ENCODE assay signal across 8 cellular contexts in the genomic region with DNA sequence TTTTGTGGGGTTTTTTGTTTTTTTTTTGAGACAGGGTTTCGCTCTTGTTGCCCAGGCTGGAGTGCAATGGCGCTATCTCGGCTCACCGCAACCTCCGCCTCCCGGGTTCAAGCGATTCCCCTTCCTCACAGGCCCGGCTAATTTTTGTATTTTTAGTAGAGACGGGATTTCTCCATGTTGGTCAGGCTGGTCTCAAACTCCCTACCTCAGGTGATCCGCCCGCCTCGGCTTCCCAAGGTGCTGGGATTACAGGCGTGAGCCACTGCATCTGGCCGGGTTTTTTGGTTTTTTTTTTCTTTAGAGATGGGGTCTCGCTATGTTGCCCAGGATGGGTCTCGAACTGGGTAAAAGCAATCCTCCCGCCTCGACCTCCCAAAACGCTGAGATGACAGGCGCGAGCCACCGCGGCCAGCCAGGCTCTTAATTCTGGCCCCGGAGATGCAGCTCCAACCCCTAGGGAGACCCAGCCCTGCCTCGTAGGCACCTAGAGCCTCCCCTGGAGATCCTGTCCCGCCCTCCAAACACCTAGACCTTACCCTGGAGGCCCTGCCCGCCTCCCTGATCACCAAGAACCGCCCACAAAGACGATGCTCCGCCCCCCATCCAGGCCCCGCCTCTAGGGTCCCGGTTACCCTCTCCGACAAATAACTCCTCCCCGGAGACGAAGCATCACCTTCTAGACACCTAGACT. TPM values are rescaled to one million over a fixed set of nuclear protein-coding genes. Genes with fewer than 3 reads are reported as not detected.
DNase-seq lines count a peak whose midpoint lies in the region; ATAC-seq and TF ChIP-seq lines count a peak whose summit lies in the region.
"Not testable (repeated sequence)": the region's sequence is repeated elsewhere in the genome, so short reads cannot be mapped to it uniquely, and the experiment has no call there.

No MANE protein-coding gene starts in this region.

- ATAC-seq in effector memory CD8-positive, alpha-beta T cell (replicated peaks) = not testable (repeated sequence)
- ATAC-seq in stimulated activated naive B cell treated with anti-CD40 and anti-IgM and Interleukin-4, amounts not matched to agents 10 μg/mL and 1 μg/mL and 100 μg/mL, for 72 hours (replicated peaks) = peak in 1 of 2 donors; percentile 11

- not testable (repeated sequence) for H3K18ac ChIP-seq in trophoblast cell (ENCODE audit: low read length)

- H3K23ac ChIP-seq in trophoblast cell (ENCODE audit: low read length) = not testable (repeated sequence)

- H4K20me1 ChIP-seq in BLaER1 = not testable (repeated sequence)

- TF ChIP-seq CTCF in HL-60 (IDR thresholded peaks at IDR 0.05; ENCODE audit: insufficient read depth, low read length) = not testable (repeated sequence)

- not testable (repeated sequence) for H3K9me3 ChIP-seq in BLaER1; trophoblast cell (ENCODE audit: insufficient read depth, low read depth, low read length)

- not testable (repeated sequence) for H4K12ac ChIP-seq in trophoblast cell (ENCODE audit: low read depth, low read length)

- H2BK5ac ChIP-seq in trophoblast cell (ENCODE audit: low read depth, low read length, poor library complexity) = not testable (repeated sequence)

- not testable (repeated sequence) for H2BK12ac ChIP-seq in trophoblast cell (ENCODE audit: low read length)

- peaks cover 28% of the 10 kb centered on the region for H3K4me1 ChIP-seq in BLaER1
- peaks cover 13 to 15% of the 10 kb centered on the region in 2 experiments for H3K4me1 ChIP-seq in trophoblast cell (ENCODE audit: control insufficient read depth in 1 of 2, insufficient read depth in 2 of 2, low read length in 2 of 2)

- not testable (repeated sequence) for H2BK120ac ChIP-seq in trophoblast cell (ENCODE audit: insufficient read depth, low read length, poor library complexity)

- H2AFZ ChIP-seq in trophoblast cell (ENCODE audit: insufficient read depth, low read length, poor library complexity) = peak overlapping the region; percentile 82

- H3K14ac ChIP-seq in trophoblast cell (ENCODE audit: low read length) = not testable (repeated sequence)

- H4K91ac ChIP-seq in trophoblast cell (ENCODE audit: low read depth, low read length) = not testable (repeated sequence)

- peak overlapping the region; percentile 94 for H3K4me2 ChIP-seq in BLaER1
- H3K4me2 ChIP-seq in trophoblast cell (ENCODE audit: low read length) = peak overlapping the region; percentile 96

- not testable (repeated sequence) for H3K4ac ChIP-seq in trophoblast cell (ENCODE audit: low read depth, low read length)

- H3K9me3 Mint-ChIP-seq in T-helper 2 cell treated with Interferon-gamma antibody and Interleukin-4, amounts not matched to agents 5 μg/mL and 100 μg/mL, for 36 hours; effector memory CD8-positive, alpha-beta T cell; immature natural killer cell; stimulated activated naive B cell treated with anti-CD40 and anti-IgM and Interleukin-4, amounts not matched to agents 10 μg/mL and 1 μg/mL and 100 μg/mL, for 72 hours: not testable (repeated sequence)

- not testable (repeated sequence) for H3K27me3 Mint-ChIP-seq in T-helper 2 cell treated with Interferon-gamma antibody and Interleukin-4, amounts not matched to agents 5 μg/mL and 100 μg/mL, for 36 hours (ENCODE audit: low read depth); effector memory CD8-positive, alpha-beta T cell
- peaks cover 8 to 13% (median 13%) of the 10 kb centered on the region in 3 donors for H3K27me3 Mint-ChIP-seq in immature natural killer cell (ENCODE audit: low read depth in 3 of 3)
- H3K27me3 Mint-ChIP-seq in stimulated activated naive B cell treated with anti-CD40 and anti-IgM and Interleukin-4, amounts not matched to agents 10 μg/mL and 1 μg/mL and 100 μg/mL, for 72 hours = peaks cover 12 to 33% of the 10 kb centered on the region in 2 donors

- H3K9ac ChIP-seq in BLaER1 = peak overlapping the region; percentile 84
- not testable (repeated sequence) for H3K9ac ChIP-seq in trophoblast cell (ENCODE audit: low read length)

- no CpG with 5 or more reads among the region's 35 CpGs for WGBS in trophoblast cell (ENCODE audit: extremely low coverage, insufficient coverage, insufficient read length)

- not testable (repeated sequence) for H3K36me3 Mint-ChIP-seq in T-helper 2 cell treated with Interferon-gamma antibody and Interleukin-4, amounts not matched to agents 5 μg/mL and 100 μg/mL, for 36 hours (ENCODE audit: low read depth); immature natural killer cell
- peaks cover 21% of the 10 kb centered on the region for H3K36me3 Mint-ChIP-seq in effector memory CD8-positive, alpha-beta T cell (ENCODE audit: insufficient read depth)
- H3K36me3 Mint-ChIP-seq in stimulated activated naive B cell treated with anti-CD40 and anti-IgM and Interleukin-4, amounts not matched to agents 10 μg/mL and 1 μg/mL and 100 μg/mL, for 72 hours = peaks cover 2 to 17% of the 10 kb centered on the region in 2 donors

- H3K36me3 ChIP-seq in BLaER1; trophoblast cell (ENCODE audit: control insufficient read depth in 1 of 2, insufficient read depth in 2 of 2, low read length in 2 of 2): not testable (repeated sequence)

- not testable (repeated sequence) for H3K79me2 ChIP-seq in trophoblast cell (ENCODE audit: control insufficient read depth, insufficient read depth, low read length, poor library complexity)

- H2AK5ac ChIP-seq in trophoblast cell (ENCODE audit: low read length) = not testable (repeated sequence)

- H4K8ac ChIP-seq in trophoblast cell (ENCODE audit: low read depth, low read length) = not testable (repeated sequence)

- H3K27ac ChIP-seq in BLaER1 = peak overlapping the region; percentile 91
- not testable (repeated sequence) for H3K27ac ChIP-seq in HL-60 (replicated peaks); trophoblast cell (ENCODE audit: low read depth, low read length)

- peak in 1 of 2 experiments; percentile 13 for DNase-seq in HL-60 (ENCODE audit: low read depth in 1 of 2, low spot score in 1 of 2)
- not testable (repeated sequence) for DNase-seq in T-helper 2 cell treated with Interferon-gamma antibody and Interleukin-4, amounts not matched to agents 5 μg/mL and 100 μg/mL, for 36 hours (ENCODE audit: low spot score); immature natural killer cell
- DNase-seq in activated naive CD4-positive, alpha-beta T cell treated with Interleukin-2 at 50 U/mL for 16 hours = peak; percentile 11
- peak in 1 of 3 experiments; percentile 18 for DNase-seq in effector memory CD8-positive, alpha-beta T cell
- DNase-seq in trophoblast cell = peak in 1 of 2 donors; percentile 39
- peak; percentile 54 for DNase-seq in stimulated activated naive B cell treated with anti-CD40 and anti-IgM and Interleukin-4, amounts not matched to agents 10 μg/mL and 1 μg/mL and 100 μg/mL, for 72 hours

- H3K27me3 ChIP-seq in BLaER1; trophoblast cell (ENCODE audit: insufficient read depth, low read length): not testable (repeated sequence)
- peaks cover 24% of the 10 kb centered on the region for H3K27me3 ChIP-seq in HL-60 (ENCODE audit: insufficient read depth, poor library complexity, severe bottlenecking)

- H3K4me3 ChIP-seq in BLaER1 (peak overlapping the region; percentile 73), HL-60 (replicated peaks; ENCODE audit: insufficient read depth, low read length) (peak overlapping the region; percentile 54)
- not testable (repeated sequence) for H3K4me3 ChIP-seq in trophoblast cell (ENCODE audit: low read depth, low read length)

- peaks cover 18% of the 10 kb centered on the region for H3K4me1 Mint-ChIP-seq in T-helper 2 cell treated with Interferon-gamma antibody and Interleukin-4, amounts not matched to agents 5 μg/mL and 100 μg/mL, for 36 hours (ENCODE audit: low read depth)
- H3K4me1 Mint-ChIP-seq in effector memory CD8-positive, alpha-beta T cell (ENCODE audit: low read depth in 2 of 2) = peaks cover 18 to 19% of the 10 kb centered on the region in 2 donors
- H3K4me1 Mint-ChIP-seq in immature natural killer cell = peaks cover 27 to 32% of the 10 kb centered on the region in 2 donors
- H3K4me1 Mint-ChIP-seq in stimulated activated naive B cell treated with anti-CD40 and anti-IgM and Interleukin-4, amounts not matched to agents 10 μg/mL and 1 μg/mL and 100 μg/mL, for 72 hours = peaks cover 27 to 36% of the 10 kb centered on the region in 2 donors

- H3K27ac Mint-ChIP-seq in T-helper 2 cell treated with Interferon-gamma antibody and Interleukin-4, amounts not matched to agents 5 μg/mL and 100 μg/mL, for 36 hours = peak overlapping the region; percentile 89
- peak overlapping the region; percentile 68 to 94 for H3K27ac Mint-ChIP-seq in effector memory CD8-positive, alpha-beta T cell
- H3K27ac Mint-ChIP-seq in immature natural killer cell = peak overlapping the region in 2 of 6 donors; percentile 78 to 92
- H3K27ac Mint-ChIP-seq in stimulated activated naive B cell treated with anti-CD40 and anti-IgM and Interleukin-4, amounts not matched to agents 10 μg/mL and 1 μg/mL and 100 μg/mL, for 72 hours = peak overlapping the region; percentile 94

- H3K4me3 Mint-ChIP-seq in T-helper 2 cell treated with Interferon-gamma antibody and Interleukin-4, amounts not matched to agents 5 μg/mL and 100 μg/mL, for 36 hours = peak overlapping the region; percentile 78
- peak overlapping the region; percentile 77 to 79 for H3K4me3 Mint-ChIP-seq in effector memory CD8-positive, alpha-beta T cell
- H3K4me3 Mint-ChIP-seq in immature natural killer cell = peak overlapping the region; percentile 80 to 84 (median 83)
- H3K4me3 Mint-ChIP-seq in stimulated activated naive B cell treated with anti-CD40 and anti-IgM and Interleukin-4, amounts not matched to agents 10 μg/mL and 1 μg/mL and 100 μg/mL, for 72 hours = peak overlapping the region; percentile 85 to 87

- not testable (repeated sequence) for H3K79me1 ChIP-seq in trophoblast cell (ENCODE audit: low read length)

RNA-seq across cellular contexts. Expression of gene STAP2, which starts 9.5 kb away (rescaled TPM):
- polyA plus RNA-seq in immature natural killer cell = 1 to 10 TPM in 1 of 3 donors, under 1 TPM in 1, not detected in 1; 0.89 to 4.2 TPM
- polyA plus RNA-seq in trophoblast cell (2013) = 41.8 and 46.1 TPM in 2 replicates

RNA-seq across cellular contexts. Expression of gene MPND, which starts 14.2 kb away (rescaled TPM):
- 10 to 100 TPM in 2 of 3 donors, 1 to 10 TPM in 1; 9.0 to 13.4 (median 11.3) TPM for polyA plus RNA-seq in immature natural killer cell
- 13.8 and 15.3 TPM in 2 replicates for polyA plus RNA-seq in trophoblast cell (2013)

RNA-seq across cellular contexts. Expression of gene FSD1, which starts 24.7 kb away (rescaled TPM):
- polyA plus RNA-seq in immature natural killer cell = 10 to 100 TPM; 10.1 to 23.8 (median 12.8) TPM
- polyA plus RNA-seq in trophoblast cell (2013) = 8.7 TPM in 2 replicates

RNA-seq across cellular contexts. Expression of gene TMIGD2, which starts 26.9 kb away (rescaled TPM):
- 100 to 1,000 TPM in 1 of 3 donors, 10 to 100 TPM in 2; 85.3 to 116 (median 86.1) TPM for polyA plus RNA-seq in immature natural killer cell
- polyA plus RNA-seq in trophoblast cell (2013) = 0.89 and 1.2 TPM in 2 replicates

RNA-seq across cellular contexts. Expression of gene SHD, which starts 50.1 kb away (rescaled TPM):
- polyA plus RNA-seq in immature natural killer cell = not detected
- polyA plus RNA-seq in trophoblast cell (2013) = 4.4 and 5.7 TPM in 2 replicates
